9 cellular contexts compared by ENCODE assay signal in the genomic region with DNA sequence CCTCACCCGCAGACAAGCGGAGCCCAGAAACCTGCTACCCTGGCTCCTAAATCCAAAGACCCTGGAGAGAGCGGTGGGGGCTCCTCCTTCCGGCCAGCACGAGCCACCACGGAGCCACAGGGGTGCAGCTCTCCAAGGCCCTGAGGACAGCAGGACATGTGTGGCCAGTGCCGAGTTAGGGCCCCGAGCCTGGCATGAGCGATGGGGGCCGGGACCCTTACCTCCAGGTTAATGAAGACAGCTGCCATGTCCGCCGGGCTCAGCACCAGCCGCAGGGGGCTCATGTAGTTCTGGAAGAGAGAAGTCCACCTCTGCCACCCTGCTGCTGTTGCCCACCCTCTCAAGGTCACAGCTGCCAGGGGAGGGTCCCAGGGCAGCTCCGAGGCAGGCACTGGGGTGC.
"Had no signal": no experiment of that assay in that cellular context is flagged by ENCODE, and none has a peak within 500 bp of the region (broad histone marks: within the 10 kb centered on the region; RNA-seq: fewer than 3 reads in every experiment).

No MANE protein-coding gene starts in this region.

- ATAC-seq: HCT116, K562 had no signal

- H3K27ac ChIP-seq: GM23248, HL-60 had no signal

- H3K9me3 ChIP-seq: HAP-1 had no signal

- H3K4me3 ChIP-seq: GM23248, HAP-1, K562 had no signal

- H2AFZ ChIP-seq: GM23248 had no signal

- H3K4me1 ChIP-seq: HAP-1 had no signal

- H3K9me3 Mint-ChIP-seq: HFFc6 had no signal

- DNase-seq: GM23248, GOT3, H7, HFFc6, IMR-90 had no signal

- H3K27ac Mint-ChIP-seq: HFFc6 had no signal

- H3K9ac ChIP-seq: GM23248 had no signal

- H3K4me3 Mint-ChIP-seq: HFFc6 had no signal
